Comparison of ENCODE assay signal across 28 cellular contexts in genomic region chrX:96753230-96753629, GRCh38.
"Had no signal": no experiment of that assay in that cellular context is flagged by ENCODE, and none has a peak within 500 bp of the region (broad histone marks: within the 10 kb centered on the region; RNA-seq: fewer than 3 reads in every experiment).

No MANE protein-coding gene starts in this region.

- H3K4me1 ChIP-seq: colonic mucosa, gastroesophageal sphincter, heart left ventricle, lower lobe of right lung, psoas muscle, transverse colon, vagina had no signal

- H3K27me3 ChIP-seq: colonic mucosa, gastroesophageal sphincter, heart left ventricle, ovary, transverse colon, vagina had no signal

- H3K4me3 ChIP-seq: colonic mucosa, gastroesophageal sphincter, heart left ventricle, lower lobe of right lung, ovary, psoas muscle, transverse colon, vagina had no signal

- H3K4me3 Mint-ChIP-seq: central memory CD8-positive, alpha-beta T cell; dendritic cell treated with granulocyte-macrophage colony-stimulating factor and Interleukin-4, amounts not matched to agents 40 ng/mL and 50 ng/mL, for 4 days; effector memory CD8-positive, alpha-beta T cell; mesothelial cell of epicardium; naive thymus-derived CD4-positive, alpha-beta T cell; nephron; stimulated activated naive B cell treated with anti-CD40 and anti-IgM and Interleukin-4, amounts not matched to agents 10 μg/mL and 1 μg/mL and 100 μg/mL, for 72 hours; stimulated activated naive CD8-positive, alpha-beta T cell treated with anti-CD3 and anti-CD28 coated beads, Interleukin-15, Interleukin-2, amounts not matched to agents 100 ng/mL and 50 ng/mL, for 24 hours had no signal

- H3K27ac Mint-ChIP-seq: dendritic cell treated with granulocyte-macrophage colony-stimulating factor and Interleukin-4, amounts not matched to agents 40 ng/mL and 50 ng/mL, for 4 days; effector memory CD8-positive, alpha-beta T cell; mesothelial cell of epicardium; naive thymus-derived CD4-positive, alpha-beta T cell; stimulated activated naive B cell treated with anti-CD40 and anti-IgM and Interleukin-4, amounts not matched to agents 10 μg/mL and 1 μg/mL and 100 μg/mL, for 72 hours; stimulated activated naive CD8-positive, alpha-beta T cell treated with anti-CD3 and anti-CD28 coated beads, Interleukin-15, Interleukin-2, amounts not matched to agents 100 ng/mL and 50 ng/mL, for 24 hours had no signal

- H3K36me3 ChIP-seq: colonic mucosa, ovary, transverse colon, vagina had no signal

- H3K9me3 ChIP-seq: colonic mucosa, gastroesophageal sphincter, heart left ventricle, lower lobe of right lung, ovary, psoas muscle, transverse colon, vagina had no signal

- DNase-seq: colonic mucosa; effector memory CD8-positive, alpha-beta T cell; foreskin fibroblast; heart left ventricle; hippocampal formation; left cardiac atrium; naive thymus-derived CD4-positive, alpha-beta T cell; nucleus accumbens; ovary; posterior cingulate gyrus; psoas muscle; retina; small intestine; stimulated activated CD4-positive, alpha-beta T cell treated with anti-CD3 and anti-CD28 coated beads, Interleukin-15, amount 100 ng/mL, for 24 hours; stimulated activated CD4-positive, alpha-beta T cell treated with anti-CD3 and anti-CD28 coated beads, Interleukin-2, amount 100 ng/mL, for 48 hours; stimulated activated naive B cell treated with anti-CD40 and anti-IgM and Interleukin-4, amounts not matched to agents 10 μg/mL and 1 μg/mL and 100 μg/mL, for 72 hours; transverse colon had no signal

- FAIRE-seq: islet of Langerhans, small intestine had no signal

- H3K27ac ChIP-seq: colonic mucosa, gastroesophageal sphincter, heart left ventricle, lower lobe of right lung, ovary, psoas muscle, transverse colon, vagina had no signal

- H3K27me3 Mint-ChIP-seq: central memory CD8-positive, alpha-beta T cell; dendritic cell treated with granulocyte-macrophage colony-stimulating factor and Interleukin-4, amounts not matched to agents 40 ng/mL and 50 ng/mL, for 4 days; effector memory CD8-positive, alpha-beta T cell; naive thymus-derived CD4-positive, alpha-beta T cell; stimulated activated naive B cell treated with anti-CD40 and anti-IgM and Interleukin-4, amounts not matched to agents 10 μg/mL and 1 μg/mL and 100 μg/mL, for 72 hours; stimulated activated naive CD8-positive, alpha-beta T cell treated with anti-CD3 and anti-CD28 coated beads, Interleukin-15, Interleukin-2, amounts not matched to agents 100 ng/mL and 50 ng/mL, for 24 hours had no signal

- H3K9me3 Mint-ChIP-seq: central memory CD8-positive, alpha-beta T cell; dendritic cell treated with granulocyte-macrophage colony-stimulating factor and Interleukin-4, amounts not matched to agents 40 ng/mL and 50 ng/mL, for 4 days; effector memory CD8-positive, alpha-beta T cell; naive thymus-derived CD4-positive, alpha-beta T cell; stimulated activated naive B cell treated with anti-CD40 and anti-IgM and Interleukin-4, amounts not matched to agents 10 μg/mL and 1 μg/mL and 100 μg/mL, for 72 hours; stimulated activated naive CD8-positive, alpha-beta T cell treated with anti-CD3 and anti-CD28 coated beads, Interleukin-15, Interleukin-2, amounts not matched to agents 100 ng/mL and 50 ng/mL, for 24 hours had no signal

- H3K4me1 Mint-ChIP-seq: central memory CD8-positive, alpha-beta T cell; mesothelial cell of epicardium; naive thymus-derived CD4-positive, alpha-beta T cell; nephron; stimulated activated naive B cell treated with anti-CD40 and anti-IgM and Interleukin-4, amounts not matched to agents 10 μg/mL and 1 μg/mL and 100 μg/mL, for 72 hours had no signal

- ATAC-seq: effector memory CD8-positive, alpha-beta T cell; esophagus mucosa; gastroesophageal sphincter; heart left ventricle; left cardiac atrium; left ventricle myocardium superior; naive thymus-derived CD4-positive, alpha-beta T cell; psoas muscle; stimulated activated naive B cell treated with anti-CD40 and anti-IgM and Interleukin-4, amounts not matched to agents 10 μg/mL and 1 μg/mL and 100 μg/mL, for 72 hours had no signal
